ENCODE assay signal across 23 cellular contexts in the genomic region with DNA sequence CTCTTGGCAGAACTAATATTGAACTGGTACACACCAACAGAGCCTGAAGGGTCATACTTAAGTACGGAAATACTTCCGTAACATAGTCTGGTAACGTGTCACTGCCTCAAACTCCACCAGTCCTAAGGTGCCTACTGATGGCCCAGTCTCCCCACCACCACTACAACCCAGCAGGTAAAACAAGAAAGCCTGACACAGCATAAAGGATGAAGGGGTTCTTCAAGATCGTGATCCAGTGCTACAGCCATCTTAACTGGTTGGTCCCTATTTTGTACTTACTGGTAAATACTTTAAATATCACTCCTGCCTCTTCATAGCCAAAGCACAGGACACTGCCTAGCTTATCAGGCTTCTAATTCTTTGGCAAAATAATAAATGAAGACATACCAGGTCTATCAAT.
"Had no signal": no experiment of that assay in that cellular context is flagged by ENCODE, and none has a peak within 500 bp of the region (broad histone marks: within the 10 kb centered on the region; RNA-seq: fewer than 3 reads in every experiment).

No MANE protein-coding gene starts in this region.

- H3K9me3 ChIP-seq: esophagus muscularis mucosa, gastroesophageal sphincter, left lung, lower lobe of right lung had no signal

- FAIRE-seq: endothelial cell of umbilical vein, frontal cortex, kidney had no signal

- H3K4me3 ChIP-seq: coronary artery, dorsolateral prefrontal cortex, esophagus muscularis mucosa, gastroesophageal sphincter, heart left ventricle, hepatocyte, left lung, lower lobe of right lung had no signal

- H3K27me3 ChIP-seq: dorsolateral prefrontal cortex, esophagus muscularis mucosa, foreskin keratinocyte, gastroesophageal sphincter, heart left ventricle, hepatocyte, left lung had no signal

- H3K27ac ChIP-seq: coronary artery, dorsolateral prefrontal cortex, esophagus muscularis mucosa, foreskin keratinocyte, gastroesophageal sphincter, heart left ventricle, hepatocyte, left lung, lower lobe of right lung had no signal

- H2AFZ ChIP-seq: hepatocyte had no signal

- DNase-seq: dermis blood vessel endothelial cell; dorsolateral prefrontal cortex; effector CD4-positive, alpha-beta T cell; effector memory CD4-positive, alpha-beta T cell; foreskin keratinocyte; heart left ventricle; hypothalamus; immature natural killer cell; islet precursor cell; kidney; kidney glomerular epithelial cell; left colon; left lung; left ventricle myocardium superior; lower lobe of right lung; mesenchymal stem cell; naive thymus-derived CD4-positive, alpha-beta T cell had no signal

- ATAC-seq: foreskin keratinocyte; gastroesophageal sphincter; left colon; left lung; left ventricle myocardium superior; lower lobe of right lung; naive thymus-derived CD4-positive, alpha-beta T cell had no signal

- H3K4me1 ChIP-seq: esophagus muscularis mucosa, foreskin keratinocyte, gastroesophageal sphincter, left lung, lower lobe of right lung had no signal

- H3K36me3 ChIP-seq: esophagus muscularis mucosa, gastroesophageal sphincter, heart left ventricle, left lung, lower lobe of right lung had no signal

- H3K4me2 ChIP-seq: hepatocyte had no signal
